In genomic region chr1:192308314-192308713, GRCh38 we compare ENCODE assay signal across 5 cellular contexts. TPM values are rescaled to one million over a fixed set of nuclear protein-coding genes. Genes with fewer than 3 reads are reported as not detected.
"Had no signal": no experiment of that assay in that cellular context is flagged by ENCODE, and none has a peak within 500 bp of the region (broad histone marks: within the 10 kb centered on the region; RNA-seq: fewer than 3 reads in every experiment).

No MANE protein-coding gene starts in this region.

RNA-seq across cellular contexts. Expression of gene RGS21, which starts 8.5 kb away (rescaled TPM):
- total RNA-seq: HepG2, HT-29, HT1080, IMR-90 had no signal
- polyA plus RNA-seq: HepG2, IgD-negative memory B cell, IMR-90 had no signal
